8 cellular contexts compared by ENCODE assay signal in genomic region chr5:53480474-53481353, GRCh38. TPM values are rescaled to one million over a fixed set of nuclear protein-coding genes. Genes with fewer than 3 reads are reported as not detected.
DNase-seq lines count a peak whose midpoint lies in the region; ATAC-seq and TF ChIP-seq lines count a peak whose summit lies in the region.

TSS of gene FST (plus strand) at chr5:53480629. CDS start at chr5:53480792, 163 bp downstream.

- H3K4me1 Mint-ChIP-seq in glutamatergic neuron (ENCODE audit: low read depth, unreplicated experiment): peaks cover 3% of the 10 kb centered on the region

- H3K9me3 ChIP-seq in parathyroid adenoma (ENCODE audit: control insufficient read depth, low read length): no peaks in the 10 kb centered on the region

- H3K27me3 Mint-ChIP-seq in glutamatergic neuron (ENCODE audit: unreplicated experiment): peaks cover 20% of the 10 kb centered on the region

- peaks cover 5% of the 10 kb centered on the region for H3K36me3 Mint-ChIP-seq in glutamatergic neuron (ENCODE audit: unreplicated experiment)

- ATAC-seq in GM19324 (IDR thresholded peaks at IDR 0.05; ENCODE audit: low FRiP score, unreplicated experiment): no peak

- H3K27me3 ChIP-seq in parathyroid adenoma (ENCODE audit: control insufficient read depth, insufficient read depth, low read length): no peaks in the 10 kb centered on the region

- H3K9ac ChIP-seq in parathyroid adenoma: no peak within 1 kb of the TSS

- peak; percentile 74 for DNase-seq in AG20443 (ENCODE audit: low spot score)
- peak; percentile 44 for DNase-seq in HCEC 1CT
- DNase-seq in activated CD8-positive, alpha-beta memory T cell treated with anti-CD3 and anti-CD28 coated beads, Interleukin-2, amount 50 U/mL, for 4 hours: peak; percentile 15
- DNase-seq in glutamatergic neuron: peak; percentile 65
- DNase-seq in NCI-H187 (lab: John Stamatoyannopoulos, UW): no peak
- DNase-seq in HPDE6-E6E7 (ENCODE audit: extremely low spot score): no peak

- no peaks in the 10 kb centered on the region for H3K79me2 ChIP-seq in parathyroid adenoma

- peak within 1 kb of the TSS; percentile 86 for H3K4me2 ChIP-seq in parathyroid adenoma (ENCODE audit: low read length)

- no peak within 1 kb of the TSS for H3K27ac ChIP-seq in parathyroid adenoma

- no peaks in the 10 kb centered on the region for H3K4me1 ChIP-seq in parathyroid adenoma

- peak within 1 kb of the TSS; percentile 71 for H3K4me3 ChIP-seq in parathyroid adenoma (ENCODE audit: low read depth, low read length)

- H3K9me3 Mint-ChIP-seq in glutamatergic neuron (ENCODE audit: unreplicated experiment): peaks cover 9% of the 10 kb centered on the region

- no peak for TF ChIP-seq CTCF in glutamatergic neuron (IDR thresholded peaks at IDR 0.05; ENCODE audit: partially characterized antibody, unreplicated experiment)
- TF ChIP-seq CTCF in parathyroid adenoma (IDR thresholded peaks at IDR 0.05): no peak

- no peaks in the 10 kb centered on the region for H3K36me3 ChIP-seq in parathyroid adenoma (ENCODE audit: control insufficient read depth, insufficient read depth, low read length)

- H3K27ac Mint-ChIP-seq in glutamatergic neuron (ENCODE audit: unreplicated experiment): peak within 1 kb of the TSS; percentile 30

- peak within 1 kb of the TSS; percentile 93 for H3K4me3 Mint-ChIP-seq in glutamatergic neuron (ENCODE audit: unreplicated experiment)

- H2AFZ ChIP-seq in parathyroid adenoma: peak within 1 kb of the TSS; percentile 78

RNA-seq across cellular contexts. Expression of gene FST, which starts in this region (rescaled TPM):
- 0.98 TPM for total RNA-seq in glutamatergic neuron (ENCODE audit: unreplicated experiment)

Comparison
In these comparisons a context has a peak if more than half of its experiments do, and no peak if none do; other contexts are left out.
1. Peak in DNase-seq in glutamatergic neuron; RNA of the gene not detected or under 1 TPM.
2. DNase-seq: peak in AG20443 (single experiment), HCEC 1CT (single experiment) and activated CD8-positive, alpha-beta memory T cell treated with anti-CD3 and anti-CD28 coated beads, Interleukin-2, amount 50 U/mL, for 4 hours (single experiment); none in NCI-H187 (0 of 2) and HPDE6-E6E7 (single experiment).